Comparison of ENCODE assay signal across 24 cellular contexts in genomic region chr6:148873868-148874267, GRCh38.
"Had no signal": no experiment of that assay in that cellular context is flagged by ENCODE, and none has a peak within 500 bp of the region (broad histone marks: within the 10 kb centered on the region; RNA-seq: fewer than 3 reads in every experiment).

No MANE protein-coding gene starts in this region.

- H3K4me3 ChIP-seq: left lung, lung, sigmoid colon, smooth muscle cell, testis, vagina had no signal

- H3K9me3 Mint-ChIP-seq: activated CD4-positive, alpha-beta T cell treated with anti-CD3 and anti-CD28 coated beads, Interleukin-2, amount 10 ng/mL, durations not matched to agents 7 days and 5 days; activated naive CD4-positive, alpha-beta T cell treated with anti-CD3 and anti-CD28 coated beads, Interleukin-2, amount 50 U/mL, for 24 hours; activated T-helper 1 cell treated with anti-CD3 and anti-CD28 coated beads, Interleukin-12 subunit alpha, Interleukin-12 subunit beta, Interleukin-2, Interleukin-4 antibody, amounts not matched to agents 30 ng/mL and 10 ng/mL and 1 ng/mL, durations not matched to agents 14 hours and 24 hours and 36 hours; naive thymus-derived CD4-positive, alpha-beta T cell had no signal

- H3K27ac Mint-ChIP-seq: activated CD4-positive, alpha-beta T cell treated with anti-CD3 and anti-CD28 coated beads, Interleukin-2, amount 10 ng/mL, durations not matched to agents 7 days and 5 days; activated CD8-positive, alpha-beta T cell treated with anti-CD3 and anti-CD28 coated beads, Interleukin-2, amount 10 ng/mL, durations not matched to agents 7 days and 5 days; activated naive CD4-positive, alpha-beta T cell treated with anti-CD3 and anti-CD28 coated beads, Interleukin-2, amount 50 U/mL, for 24 hours; activated T-helper 1 cell treated with anti-CD3 and anti-CD28 coated beads, Interleukin-12 subunit alpha, Interleukin-12 subunit beta, Interleukin-2, Interleukin-4 antibody, amounts not matched to agents 30 ng/mL and 10 ng/mL and 1 ng/mL, durations not matched to agents 14 hours and 24 hours and 36 hours; immature natural killer cell; naive thymus-derived CD4-positive, alpha-beta T cell; progenitor cell of endocrine pancreas had no signal

- H3K4me1 ChIP-seq: left lung, testis had no signal

- H3K36me3 Mint-ChIP-seq: activated naive CD4-positive, alpha-beta T cell treated with anti-CD3 and anti-CD28 coated beads, Interleukin-2, amount 50 U/mL, for 24 hours; immature natural killer cell; naive thymus-derived CD4-positive, alpha-beta T cell had no signal

- H3K27ac ChIP-seq: foreskin keratinocyte, left lung, sigmoid colon, testis, vagina had no signal

- H3K4me1 Mint-ChIP-seq: activated CD4-positive, alpha-beta T cell treated with anti-CD3 and anti-CD28 coated beads, Interleukin-2, amount 10 ng/mL, durations not matched to agents 7 days and 5 days; activated naive CD4-positive, alpha-beta T cell treated with anti-CD3 and anti-CD28 coated beads, Interleukin-2, amount 50 U/mL, for 24 hours had no signal

- H3K27me3 Mint-ChIP-seq: activated CD4-positive, alpha-beta T cell treated with anti-CD3 and anti-CD28 coated beads, Interleukin-2, amount 10 ng/mL, durations not matched to agents 7 days and 5 days; activated naive CD4-positive, alpha-beta T cell treated with anti-CD3 and anti-CD28 coated beads, Interleukin-2, amount 50 U/mL, for 24 hours; naive thymus-derived CD4-positive, alpha-beta T cell had no signal

- DNase-seq: activated CD4-positive, alpha-beta T cell treated with anti-CD3 and anti-CD28 coated beads, Interleukin-2, amount 10 ng/mL, durations not matched to agents 7 days and 5 days; activated CD8-positive, alpha-beta T cell treated with anti-CD3 and anti-CD28 coated beads, Interleukin-2, amount 10 ng/mL, durations not matched to agents 7 days and 5 days; activated gamma-delta T cell; anterior cingulate cortex; central memory CD4-positive, alpha-beta T cell; dermis blood vessel endothelial cell; effector CD8-positive, alpha-beta T cell; foreskin keratinocyte; immature natural killer cell; kidney glomerular epithelial cell; left lung; naive thymus-derived CD4-positive, alpha-beta T cell; sigmoid colon; stimulated activated CD4-positive, alpha-beta T cell treated with anti-CD3 and anti-CD28 coated beads, Interleukin-15, amount 100 ng/mL, for 24 hours; stimulated activated CD4-positive, alpha-beta T cell treated with anti-CD3 and anti-CD28 coated beads, Interleukin-2, amount 100 ng/mL, for 48 hours; stimulated activated CD8-positive, alpha-beta memory T cell treated with anti-CD3 and anti-CD28 coated beads, Interleukin-4, amount 100 ng/mL, for 48 hours; stimulated activated naive CD4-positive, alpha-beta T cell; testis had no signal

- H3K4me3 Mint-ChIP-seq: activated CD4-positive, alpha-beta T cell treated with anti-CD3 and anti-CD28 coated beads, Interleukin-2, amount 10 ng/mL, durations not matched to agents 7 days and 5 days; activated CD8-positive, alpha-beta T cell treated with anti-CD3 and anti-CD28 coated beads, Interleukin-2, amount 10 ng/mL, durations not matched to agents 7 days and 5 days; activated naive CD4-positive, alpha-beta T cell treated with anti-CD3 and anti-CD28 coated beads, Interleukin-2, amount 50 U/mL, for 24 hours; activated T-helper 1 cell treated with anti-CD3 and anti-CD28 coated beads, Interleukin-12 subunit alpha, Interleukin-12 subunit beta, Interleukin-2, Interleukin-4 antibody, amounts not matched to agents 30 ng/mL and 10 ng/mL and 1 ng/mL, durations not matched to agents 14 hours and 24 hours and 36 hours; immature natural killer cell; naive thymus-derived CD4-positive, alpha-beta T cell had no signal

- H3K9me3 ChIP-seq: left lung, sigmoid colon, testis, vagina had no signal

- H3K36me3 ChIP-seq: left lung, sigmoid colon, vagina had no signal

- ATAC-seq: activated CD8-positive, alpha-beta T cell treated with anti-CD3 and anti-CD28 coated beads, Interleukin-2, amount 10 ng/mL, durations not matched to agents 7 days and 5 days; left lung had no signal
